ENCODE assay signal across 1 cellular context in the genomic region with DNA sequence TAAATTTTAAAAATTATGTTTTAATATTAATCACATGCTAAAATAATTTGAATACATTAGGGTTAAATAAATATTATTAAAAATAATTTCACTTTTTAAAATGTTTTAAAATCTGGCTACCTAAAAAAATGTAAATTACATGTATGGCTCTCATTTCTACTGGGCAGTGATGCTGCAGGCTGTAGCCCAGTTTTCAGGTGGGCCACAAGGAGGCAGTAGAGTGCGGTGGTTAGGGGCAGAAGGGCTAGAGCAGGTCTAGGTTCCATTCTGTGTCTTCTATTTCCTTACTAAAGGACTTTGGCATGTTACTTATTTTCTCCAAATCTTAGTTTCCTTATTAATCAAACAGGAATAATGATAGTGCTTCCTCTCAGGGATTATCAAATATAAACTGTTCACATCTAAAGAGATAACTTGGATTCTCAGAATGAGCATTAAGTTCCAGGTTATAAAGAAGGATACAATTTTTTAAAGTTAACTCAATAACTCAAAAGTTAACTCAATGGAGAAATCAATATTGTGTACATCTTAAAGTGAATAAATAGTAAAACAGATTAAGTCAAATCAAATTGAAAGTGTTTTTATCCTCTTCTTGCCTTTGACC.
TF ChIP-seq lines count a peak whose summit lies in the region.

No MANE protein-coding gene starts in this region.

TF ChIP-seq in GM12878, 131 proteins besides CTCF, POLR2A, EP300 and RAD21 (continued from another document):
- TF ChIP-seq, protein P1, sequence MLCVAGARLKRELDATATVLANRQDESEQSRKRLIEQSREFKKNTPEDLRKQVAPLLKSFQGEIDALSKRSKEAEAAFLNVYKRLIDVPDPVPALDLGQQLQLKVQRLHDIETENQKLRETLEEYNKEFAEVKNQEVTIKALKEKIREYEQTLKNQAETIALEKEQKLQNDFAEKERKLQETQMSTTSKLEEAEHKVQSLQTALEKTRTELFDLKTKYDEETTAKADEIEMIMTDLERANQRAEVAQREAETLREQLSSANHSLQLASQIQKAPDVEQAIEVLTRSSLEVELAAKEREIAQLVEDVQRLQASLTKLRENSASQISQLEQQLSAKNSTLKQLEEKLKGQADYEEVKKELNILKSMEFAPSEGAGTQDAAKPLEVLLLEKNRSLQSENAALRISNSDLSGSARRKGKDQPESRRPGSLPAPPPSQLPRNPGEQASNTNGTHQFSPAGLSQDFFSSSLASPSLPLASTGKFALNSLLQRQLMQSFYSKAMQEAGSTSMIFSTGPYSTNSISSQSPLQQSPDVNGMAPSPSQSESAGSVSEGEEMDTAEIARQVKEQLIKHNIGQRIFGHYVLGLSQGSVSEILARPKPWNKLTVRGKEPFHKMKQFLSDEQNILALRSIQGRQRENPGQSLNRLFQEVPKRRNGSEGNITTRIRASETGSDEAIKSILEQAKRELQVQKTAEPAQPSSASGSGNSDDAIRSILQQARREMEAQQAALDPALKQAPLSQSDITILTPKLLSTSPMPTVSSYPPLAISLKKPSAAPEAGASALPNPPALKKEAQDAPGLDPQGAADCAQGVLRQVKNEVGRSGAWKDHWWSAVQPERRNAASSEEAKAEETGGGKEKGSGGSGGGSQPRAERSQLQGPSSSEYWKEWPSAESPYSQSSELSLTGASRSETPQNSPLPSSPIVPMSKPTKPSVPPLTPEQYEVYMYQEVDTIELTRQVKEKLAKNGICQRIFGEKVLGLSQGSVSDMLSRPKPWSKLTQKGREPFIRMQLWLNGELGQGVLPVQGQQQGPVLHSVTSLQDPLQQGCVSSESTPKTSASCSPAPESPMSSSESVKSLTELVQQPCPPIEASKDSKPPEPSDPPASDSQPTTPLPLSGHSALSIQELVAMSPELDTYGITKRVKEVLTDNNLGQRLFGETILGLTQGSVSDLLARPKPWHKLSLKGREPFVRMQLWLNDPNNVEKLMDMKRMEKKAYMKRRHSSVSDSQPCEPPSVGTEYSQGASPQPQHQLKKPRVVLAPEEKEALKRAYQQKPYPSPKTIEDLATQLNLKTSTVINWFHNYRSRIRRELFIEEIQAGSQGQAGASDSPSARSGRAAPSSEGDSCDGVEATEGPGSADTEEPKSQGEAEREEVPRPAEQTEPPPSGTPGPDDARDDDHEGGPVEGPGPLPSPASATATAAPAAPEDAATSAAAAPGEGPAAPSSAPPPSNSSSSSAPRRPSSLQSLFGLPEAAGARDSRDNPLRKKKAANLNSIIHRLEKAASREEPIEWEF (IDR thresholded peaks at IDR 0.05; ENCODE audit: insufficient replicate concordance, low read depth, low read length): no peak
- TF ChIP-seq SMAD1 (IDR thresholded peaks at IDR 0.05; ENCODE audit: low read depth, partially characterized antibody): no peak
- no peak for TF ChIP-seq RB1 (IDR thresholded peaks at IDR 0.05; ENCODE audit: borderline replicate concordance)
- TF ChIP-seq KDM1A (IDR thresholded peaks at IDR 0.05; ENCODE audit: borderline replicate concordance): no peak
- TF ChIP-seq, protein P2, sequence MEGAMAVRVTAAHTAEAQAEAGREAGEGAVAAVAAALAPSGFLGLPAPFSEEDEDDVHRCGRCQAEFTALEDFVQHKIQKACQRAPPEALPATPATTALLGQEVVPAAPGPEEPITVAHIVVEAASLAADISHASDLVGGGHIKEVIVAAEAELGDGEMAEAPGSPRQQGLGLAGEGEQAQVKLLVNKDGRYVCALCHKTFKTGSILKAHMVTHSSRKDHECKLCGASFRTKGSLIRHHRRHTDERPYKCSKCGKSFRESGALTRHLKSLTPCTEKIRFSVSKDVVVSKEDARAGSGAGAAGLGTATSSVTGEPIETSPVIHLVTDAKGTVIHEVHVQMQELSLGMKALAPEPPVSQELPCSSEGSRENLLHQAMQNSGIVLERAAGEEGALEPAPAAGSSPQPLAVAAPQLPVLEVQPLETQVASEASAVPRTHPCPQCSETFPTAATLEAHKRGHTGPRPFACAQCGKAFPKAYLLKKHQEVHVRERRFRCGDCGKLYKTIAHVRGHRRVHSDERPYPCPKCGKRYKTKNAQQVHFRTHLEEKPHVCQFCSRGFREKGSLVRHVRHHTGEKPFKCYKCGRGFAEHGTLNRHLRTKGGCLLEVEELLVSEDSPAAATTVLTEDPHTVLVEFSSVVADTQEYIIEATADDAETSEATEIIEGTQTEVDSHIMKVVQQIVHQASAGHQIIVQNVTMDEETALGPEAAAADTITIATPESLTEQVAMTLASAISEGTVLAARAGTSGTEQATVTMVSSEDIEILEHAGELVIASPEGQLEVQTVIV (IDR thresholded peaks at IDR 0.05; ENCODE audit: borderline replicate concordance, partially characterized antibody): no peak
- no peak for TF ChIP-seq ZSCAN29 (IDR thresholded peaks at IDR 0.05)
- TF ChIP-seq, protein P3, sequence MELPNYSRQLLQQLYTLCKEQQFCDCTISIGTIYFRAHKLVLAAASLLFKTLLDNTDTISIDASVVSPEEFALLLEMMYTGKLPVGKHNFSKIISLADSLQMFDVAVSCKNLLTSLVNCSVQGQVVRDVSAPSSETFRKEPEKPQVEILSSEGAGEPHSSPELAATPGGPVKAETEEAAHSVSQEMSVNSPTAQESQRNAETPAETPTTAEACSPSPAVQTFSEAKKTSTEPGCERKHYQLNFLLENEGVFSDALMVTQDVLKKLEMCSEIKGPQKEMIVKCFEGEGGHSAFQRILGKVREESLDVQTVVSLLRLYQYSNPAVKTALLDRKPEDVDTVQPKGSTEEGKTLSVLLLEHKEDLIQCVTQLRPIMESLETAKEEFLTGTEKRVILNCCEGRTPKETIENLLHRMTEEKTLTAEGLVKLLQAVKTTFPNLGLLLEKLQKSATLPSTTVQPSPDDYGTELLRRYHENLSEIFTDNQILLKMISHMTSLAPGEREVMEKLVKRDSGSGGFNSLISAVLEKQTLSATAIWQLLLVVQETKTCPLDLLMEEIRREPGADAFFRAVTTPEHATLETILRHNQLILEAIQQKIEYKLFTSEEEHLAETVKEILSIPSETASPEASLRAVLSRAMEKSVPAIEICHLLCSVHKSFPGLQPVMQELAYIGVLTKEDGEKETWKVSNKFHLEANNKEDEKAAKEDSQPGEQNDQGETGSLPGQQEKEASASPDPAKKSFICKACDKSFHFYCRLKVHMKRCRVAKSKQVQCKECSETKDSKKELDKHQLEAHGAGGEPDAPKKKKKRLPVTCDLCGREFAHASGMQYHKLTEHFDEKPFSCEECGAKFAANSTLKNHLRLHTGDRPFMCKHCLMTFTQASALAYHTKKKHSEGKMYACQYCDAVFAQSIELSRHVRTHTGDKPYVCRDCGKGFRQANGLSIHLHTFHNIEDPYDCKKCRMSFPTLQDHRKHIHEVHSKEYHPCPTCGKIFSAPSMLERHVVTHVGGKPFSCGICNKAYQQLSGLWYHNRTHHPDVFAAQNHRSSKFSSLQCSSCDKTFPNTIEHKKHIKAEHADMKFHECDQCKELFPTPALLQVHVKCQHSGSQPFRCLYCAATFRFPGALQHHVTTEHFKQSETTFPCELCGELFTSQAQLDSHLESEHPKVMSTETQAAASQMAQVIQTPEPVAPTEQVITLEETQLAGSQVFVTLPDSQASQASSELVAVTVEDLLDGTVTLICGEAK (IDR thresholded peaks at IDR 0.05; ENCODE audit: borderline replicate concordance): no peak
- TF ChIP-seq, protein P4, sequence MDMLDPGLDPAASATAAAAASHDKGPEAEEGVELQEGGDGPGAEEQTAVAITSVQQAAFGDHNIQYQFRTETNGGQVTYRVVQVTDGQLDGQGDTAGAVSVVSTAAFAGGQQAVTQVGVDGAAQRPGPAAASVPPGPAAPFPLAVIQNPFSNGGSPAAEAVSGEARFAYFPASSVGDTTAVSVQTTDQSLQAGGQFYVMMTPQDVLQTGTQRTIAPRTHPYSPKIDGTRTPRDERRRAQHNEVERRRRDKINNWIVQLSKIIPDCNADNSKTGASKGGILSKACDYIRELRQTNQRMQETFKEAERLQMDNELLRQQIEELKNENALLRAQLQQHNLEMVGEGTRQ (IDR thresholded peaks at IDR 0.05; ENCODE audit: borderline replicate concordance, low read depth, low read length): no peak
- no peak for TF ChIP-seq SPI1 (IDR thresholded peaks at IDR 0.05; ENCODE audit: borderline replicate concordance, insufficient read depth, low read depth, low read length)
- TF ChIP-seq, protein P5, sequence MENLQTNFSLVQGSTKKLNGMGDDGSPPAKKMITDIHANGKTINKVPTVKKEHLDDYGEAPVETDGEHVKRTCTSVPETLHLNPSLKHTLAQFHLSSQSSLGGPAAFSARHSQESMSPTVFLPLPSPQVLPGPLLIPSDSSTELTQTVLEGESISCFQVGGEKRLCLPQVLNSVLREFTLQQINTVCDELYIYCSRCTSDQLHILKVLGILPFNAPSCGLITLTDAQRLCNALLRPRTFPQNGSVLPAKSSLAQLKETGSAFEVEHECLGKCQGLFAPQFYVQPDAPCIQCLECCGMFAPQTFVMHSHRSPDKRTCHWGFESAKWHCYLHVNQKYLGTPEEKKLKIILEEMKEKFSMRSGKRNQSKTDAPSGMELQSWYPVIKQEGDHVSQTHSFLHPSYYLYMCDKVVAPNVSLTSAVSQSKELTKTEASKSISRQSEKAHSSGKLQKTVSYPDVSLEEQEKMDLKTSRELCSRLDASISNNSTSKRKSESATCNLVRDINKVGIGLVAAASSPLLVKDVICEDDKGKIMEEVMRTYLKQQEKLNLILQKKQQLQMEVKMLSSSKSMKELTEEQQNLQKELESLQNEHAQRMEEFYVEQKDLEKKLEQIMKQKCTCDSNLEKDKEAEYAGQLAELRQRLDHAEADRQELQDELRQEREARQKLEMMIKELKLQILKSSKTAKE (IDR thresholded peaks at IDR 0.05; ENCODE audit: low read depth, poor library complexity, severe bottlenecking): peak; percentile 27
